15 cellular contexts compared by ENCODE assay signal in the genomic region with DNA sequence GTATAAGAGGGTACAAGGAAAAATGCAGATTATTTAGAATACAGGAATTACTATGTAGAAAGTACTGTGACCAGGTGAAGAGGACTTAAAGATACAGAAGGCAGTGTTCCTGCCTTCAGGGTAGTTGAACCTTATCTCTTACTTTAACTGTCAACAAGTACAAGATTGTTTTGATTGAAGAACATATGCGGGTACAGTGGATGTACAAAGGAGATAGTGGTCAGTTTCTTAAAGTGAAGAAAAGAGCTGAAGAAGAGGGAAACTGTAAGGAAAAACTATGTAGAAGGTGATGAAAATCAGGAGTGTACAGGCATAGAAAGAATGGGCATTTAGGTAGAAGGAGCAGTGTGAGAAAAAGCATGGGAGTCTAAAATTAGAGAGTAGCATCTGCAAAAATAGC. TPM values are rescaled to one million over a fixed set of nuclear protein-coding genes. Genes with fewer than 3 reads are reported as not detected.
A peak's percentile ranks its signal among the peaks of the same experiment; 100 is the strongest.
DNase-seq lines count a peak whose midpoint lies in the region; ATAC-seq and TF ChIP-seq lines count a peak whose summit lies in the region.
"Had no signal": no experiment of that assay in that cellular context is flagged by ENCODE, and none has a peak within 500 bp of the region (broad histone marks: within the 10 kb centered on the region; RNA-seq: fewer than 3 reads in every experiment).

No MANE protein-coding gene starts in this region.

- H3K4me1 Mint-ChIP-seq in activated CD4-positive, alpha-beta T cell treated with anti-CD3 and anti-CD28 coated beads, Interleukin-2, amount 10 ng/mL, durations not matched to agents 7 days and 5 days, result peaks cover 24% of the 10 kb centered on the region
- H3K4me1 Mint-ChIP-seq in central memory CD8-positive, alpha-beta T cell, result peaks cover 51% of the 10 kb centered on the region

- no peak overlapping the region for H2BK12ac ChIP-seq in trophoblast cell (ENCODE audit: low read length)

- H3K4me3 Mint-ChIP-seq in activated CD4-positive, alpha-beta T cell treated with anti-CD3 and anti-CD28 coated beads, Interleukin-2, amount 10 ng/mL, durations not matched to agents 7 days and 5 days, result peak overlapping the region; percentile 86
- H3K4me3 Mint-ChIP-seq in central memory CD8-positive, alpha-beta T cell, result no peak overlapping the region

- H3K27me3 Mint-ChIP-seq in activated CD4-positive, alpha-beta T cell treated with anti-CD3 and anti-CD28 coated beads, Interleukin-2, amount 10 ng/mL, durations not matched to agents 7 days and 5 days, result peaks cover 7% of the 10 kb centered on the region
- H3K27me3 Mint-ChIP-seq in central memory CD8-positive, alpha-beta T cell, result peaks cover 18% of the 10 kb centered on the region

- H3K79me2 ChIP-seq in PC-3 (ENCODE audit: low read length) (peaks cover 77% of the 10 kb centered on the region), trophoblast cell (ENCODE audit: control insufficient read depth, insufficient read depth, low read length, poor library complexity) (peaks cover 22% of the 10 kb centered on the region)

- H3K79me1 ChIP-seq in trophoblast cell (ENCODE audit: low read length), result peaks cover 15% of the 10 kb centered on the region

- CTCF ChIA-PET in activated CD4-positive, alpha-beta T cell treated with anti-CD3 and anti-CD28 coated beads, Interleukin-2, amount 10 ng/mL, durations not matched to agents 7 days and 5 days (lab: Charles Lee), result interaction anchor here (0.7 to 1.2 kb wide), 3 partner anchors 20 to 351 kb away, joined by 3 read pairs; no protein-coding TSS in a partner anchor
- CTCF ChIA-PET in PC-3 (lab: Charles Lee), result no interaction called here

- no peak overlapping the region for H3K18ac ChIP-seq in trophoblast cell (ENCODE audit: low read length)

- H3K4ac ChIP-seq in trophoblast cell (ENCODE audit: low read depth, low read length), result peak overlapping the region; percentile 72

- peak overlapping the region; percentile 88 for H3K4me2 ChIP-seq in PC-3 (ENCODE audit: low read length)
- no peak overlapping the region for H3K4me2 ChIP-seq in trophoblast cell (ENCODE audit: low read length)

- H4K91ac ChIP-seq in trophoblast cell (ENCODE audit: low read depth, low read length), result no peak overlapping the region

- peaks cover 14% of the 10 kb centered on the region; the same call in 1 of the 2 replicates for H4K20me1 ChIP-seq in PC-3 (ENCODE audit: low read length)

- H4K12ac ChIP-seq in trophoblast cell (ENCODE audit: low read depth, low read length), result no peak overlapping the region

- no TSS peak for BruUV-seq in PC-3 (replicated peaks; lab: Mats Ljungman, UMichigan)

- H3K36me3 ChIP-seq in PC-3 (ENCODE audit: low read depth, low read length) (peaks cover 16% of the 10 kb centered on the region; the same call in 1 of the 2 replicates), trophoblast cell (ENCODE audit: control insufficient read depth in 1 of 2, insufficient read depth in 2 of 2, low read length in 2 of 2) (peaks cover 7 to 8% of the 10 kb centered on the region in 2 experiments)

- POLR2A ChIA-PET in activated CD4-positive, alpha-beta T cell treated with anti-CD3 and anti-CD28 coated beads, Interleukin-2, amount 10 ng/mL, durations not matched to agents 7 days and 5 days (lab: Charles Lee), result no interaction called here
- POLR2A ChIA-PET in PC-3 (lab: Charles Lee; ENCODE audit: unreplicated experiment), result interaction anchor here (0.6 kb wide), 1 partner anchor 37 kb away, joined by 4 read pairs; no protein-coding TSS in a partner anchor

- H3K9me3 ChIP-seq in PC-3 (ENCODE audit: low read length) (no peaks in the 10 kb centered on the region), trophoblast cell (ENCODE audit: insufficient read depth, low read depth, low read length) (no peaks in the 10 kb centered on the region)
- H3K9me3 ChIP-seq: left lung had no signal

- H3K27me3 ChIP-seq in PC-3 (ENCODE audit: low read length) (no peaks in the 10 kb centered on the region), trophoblast cell (ENCODE audit: insufficient read depth, low read length) (no peaks in the 10 kb centered on the region)
- H3K27me3 ChIP-seq: left lung had no signal

- H3K14ac ChIP-seq in trophoblast cell (ENCODE audit: low read length), result no peak overlapping the region

- H3K27ac ChIP-seq in PC-3 (ENCODE audit: low read length), result no peak overlapping the region
- no peak overlapping the region for H3K27ac ChIP-seq in trophoblast cell (ENCODE audit: low read depth, low read length)
- H3K27ac ChIP-seq: left lung had no signal

- no peak overlapping the region for H3K23ac ChIP-seq in trophoblast cell (ENCODE audit: low read length)

- peak overlapping the region; percentile 94 for H3K27ac Mint-ChIP-seq in activated CD4-positive, alpha-beta T cell treated with anti-CD3 and anti-CD28 coated beads, Interleukin-2, amount 10 ng/mL, durations not matched to agents 7 days and 5 days
- H3K27ac Mint-ChIP-seq in central memory CD8-positive, alpha-beta T cell (ENCODE audit: low read depth), result peak overlapping the region; percentile 2

- no peak for DNase-seq in activated CD4-positive, alpha-beta T cell treated with anti-CD3 and anti-CD28 coated beads, Interleukin-2, amount 10 ng/mL, durations not matched to agents 7 days and 5 days
- no peak for DNase-seq in activated CD4-positive, alpha-beta T cell treated with anti-CD3 and anti-CD28 coated beads for 1 hour
- DNase-seq in PC-3, result no peak
- DNase-seq in central memory CD8-positive, alpha-beta T cell (ENCODE audit: low spot score in 2 of 2), result no peak
- DNase-seq in trophoblast cell, result peak; percentile 64 to 89
- no peak for DNase-seq in NCI-H510A treated with DMSO at 0.1 percent for 48 hours (lab: John Stamatoyannopoulos, UW)
- no peak for DNase-seq in occipital lobe (lab: John Stamatoyannopoulos, UW)
- DNase-seq: activated CD4-positive, alpha-beta T cell treated with anti-CD3 and anti-CD28 coated beads for 48 hours; activated naive CD4-positive, alpha-beta T cell; cerebellar nuclear complex; left lung; NCI-H1048; OCI-M1; T-cell had no signal

- H3K9me2 ChIP-seq in PC-3 (replicated peaks; ENCODE audit: low read length), result no peaks in the 10 kb centered on the region

- no peaks in the 10 kb centered on the region for H3F3A ChIP-seq in PC-3 (ENCODE audit: low read length, unreplicated experiment)

- ATAC-seq in PC-3, result no peak
- no peak for ATAC-seq in central memory CD8-positive, alpha-beta T cell (replicated peaks; ENCODE audit: extremely low read depth, poor library complexity, severe bottlenecking)
- no peak for ATAC-seq in HG02571 (IDR thresholded peaks at IDR 0.05; ENCODE audit: unreplicated experiment)
- ATAC-seq: left lung, T-cell had no signal

- no peak overlapping the region for H4K8ac ChIP-seq in trophoblast cell (ENCODE audit: low read depth, low read length)

- H2AFZ ChIP-seq in PC-3 (ENCODE audit: low read length), result no peak overlapping the region
- no peak overlapping the region for H2AFZ ChIP-seq in trophoblast cell (ENCODE audit: insufficient read depth, low read length, poor library complexity)

- H2AK5ac ChIP-seq in trophoblast cell (ENCODE audit: low read length), result no peak overlapping the region

- no peaks in the 10 kb centered on the region for H3K9me3 Mint-ChIP-seq in activated CD4-positive, alpha-beta T cell treated with anti-CD3 and anti-CD28 coated beads, Interleukin-2, amount 10 ng/mL, durations not matched to agents 7 days and 5 days
- no peaks in the 10 kb centered on the region for H3K9me3 Mint-ChIP-seq in central memory CD8-positive, alpha-beta T cell
- H3K9me3 Mint-ChIP-seq: T-cell had no signal

- no peak for TF ChIP-seq CTCF in PC-3 (conservative IDR thresholded peaks at IDR 0.05; ENCODE audit: low read depth, low read length)

- H3K9ac ChIP-seq in PC-3 (ENCODE audit: low read length) (no peak overlapping the region), trophoblast cell (ENCODE audit: low read length) (no peak overlapping the region)

- H2BK5ac ChIP-seq in trophoblast cell (ENCODE audit: low read depth, low read length, poor library complexity), result no peak overlapping the region

- intact Hi-C loops in PC-3 (cut with micrococcal nuclease), result no loop called here

- no CpG with 5 or more reads among the region's 1 CpG for WGBS in trophoblast cell (ENCODE audit: extremely low coverage, insufficient coverage, insufficient read length)

- peaks cover 24% of the 10 kb centered on the region for H3K36me3 Mint-ChIP-seq in activated CD4-positive, alpha-beta T cell treated with anti-CD3 and anti-CD28 coated beads, Interleukin-2, amount 10 ng/mL, durations not matched to agents 7 days and 5 days (ENCODE audit: low read depth)
- peaks cover 17% of the 10 kb centered on the region for H3K36me3 Mint-ChIP-seq in central memory CD8-positive, alpha-beta T cell (ENCODE audit: insufficient read depth)

- H3K4me3 ChIP-seq in PC-3 (ENCODE audit: low read length) (peak overlapping the region; percentile 93; the same call in 1 of the 2 replicates), trophoblast cell (ENCODE audit: low read depth, low read length) (no peak overlapping the region)

- no peak overlapping the region for H2BK120ac ChIP-seq in trophoblast cell (ENCODE audit: insufficient read depth, low read length, poor library complexity)

- H3K4me1 ChIP-seq in PC-3 (ENCODE audit: insufficient read depth, low read length), result peaks cover 15% of the 10 kb centered on the region
- peaks cover 5 to 6% of the 10 kb centered on the region in 2 experiments for H3K4me1 ChIP-seq in trophoblast cell (ENCODE audit: control insufficient read depth in 1 of 2, insufficient read depth in 2 of 2, low read length in 2 of 2)

RNA-seq across cellular contexts. Expression of a gene that starts 2.2 kb away (rescaled TPM):
- 10 to 100 TPM; 47.3 to 48.4 TPM for total RNA-seq in activated CD4-positive, alpha-beta T cell treated with anti-CD3 and anti-CD28 coated beads, Interleukin-2, amount 10 ng/mL, durations not matched to agents 7 days and 5 days
- total RNA-seq in PC-3 (2014; rRNA removed), result 89.8 and 94.3 TPM in 2 replicates
- polyA plus RNA-seq in trophoblast cell (2013), result 151 and 171 TPM in 2 replicates
- total RNA-seq in occipital lobe, result 34.0 TPM

Comparison
In these comparisons a context has a peak if more than half of its experiments do, and no peak if none do; other contexts are left out.
1. DNase-seq: peak in trophoblast cell (2 of 2); none in activated CD4-positive, alpha-beta T cell treated with anti-CD3 and anti-CD28 coated beads, Interleukin-2, amount 10 ng/mL, durations not matched to agents 7 days and 5 days (single experiment), activated CD4-positive, alpha-beta T cell treated with anti-CD3 and anti-CD28 coated beads for 1 hour (single experiment), PC-3 (single experiment), central memory CD8-positive, alpha-beta T cell (0 of 2), NCI-H510A treated with DMSO at 0.1 percent for 48 hours (single experiment) and occipital lobe (single experiment).